35 cellular contexts compared by ENCODE assay signal in genomic region chr3:68220832-68221231, GRCh38.
"Had no signal": no experiment of that assay in that cellular context is flagged by ENCODE, and none has a peak within 500 bp of the region (broad histone marks: within the 10 kb centered on the region; RNA-seq: fewer than 3 reads in every experiment).

No MANE protein-coding gene starts in this region.

- H3K36me3 ChIP-seq: adrenal gland, cardiac muscle cell, heart left ventricle, WERI-Rb-1 had no signal

- H3K27me3 ChIP-seq: adrenal gland, body of pancreas, cardiac muscle cell, dorsolateral prefrontal cortex, heart left ventricle had no signal

- H3K27ac ChIP-seq: adrenal gland, body of pancreas, cardiac muscle cell, coronary artery, dorsolateral prefrontal cortex, heart left ventricle, WERI-Rb-1 had no signal

- H3K4me3 ChIP-seq: adrenal gland, body of pancreas, cardiac muscle cell, coronary artery, dorsolateral prefrontal cortex, heart left ventricle had no signal

- H3K4me3 Mint-ChIP-seq: activated B cell treated with CpG ODN at 0.5 μM for 24 hours; activated CD4-positive, alpha-beta memory T cell treated with anti-CD3 and anti-CD28 coated beads for 36 hours; activated naive CD4-positive, alpha-beta T cell treated with anti-CD3 and anti-CD28 coated beads, Interleukin-2, amount 10 ng/mL, durations not matched to agents 7 days and 5 days; activated T-cell treated with anti-CD3 and anti-CD28 coated beads, Interleukin-2, amount 50 U/mL, for 24 hours; activated T-cell treated with anti-CD3 and anti-CD28 coated beads, Interleukin-2, amount 50 U/mL, for 72 hours; dendritic cell treated with granulocyte-macrophage colony-stimulating factor and Interleukin-4, amounts not matched to agents 40 ng/mL and 50 ng/mL, for 4 days; endodermal cell; T-cell; T-helper 1 cell treated with Interleukin-12 subunit alpha and Interleukin-12 subunit beta and Interleukin-4 antibody, amounts not matched to agents 30 μg/mL and 1 μg/mL, for 36 hours; T-helper 2 cell treated with Interferon-gamma antibody and Interleukin-4, amounts not matched to agents 5 μg/mL and 100 μg/mL, for 36 hours had no signal

- H3K9me3 ChIP-seq: adrenal gland, body of pancreas, heart left ventricle had no signal

- H3K27me3 Mint-ChIP-seq: activated B cell treated with CpG ODN at 0.5 μM for 24 hours; activated CD4-positive, alpha-beta memory T cell treated with anti-CD3 and anti-CD28 coated beads for 36 hours; activated naive CD4-positive, alpha-beta T cell treated with anti-CD3 and anti-CD28 coated beads, Interleukin-2, amount 10 ng/mL, durations not matched to agents 7 days and 5 days; activated T-cell treated with anti-CD3 and anti-CD28 coated beads, Interleukin-2, amount 50 U/mL, for 24 hours; dendritic cell treated with granulocyte-macrophage colony-stimulating factor and Interleukin-4, amounts not matched to agents 40 ng/mL and 50 ng/mL, for 4 days; T-cell had no signal

- H3K4me1 Mint-ChIP-seq: activated B cell treated with CpG ODN at 0.5 μM for 24 hours had no signal

- H3K36me3 Mint-ChIP-seq: activated CD4-positive, alpha-beta memory T cell treated with anti-CD3 and anti-CD28 coated beads for 36 hours; activated naive CD4-positive, alpha-beta T cell treated with anti-CD3 and anti-CD28 coated beads, Interleukin-2, amount 10 ng/mL, durations not matched to agents 7 days and 5 days; activated naive CD4-positive, alpha-beta T cell treated with anti-CD3 and anti-CD28 coated beads, Interleukin-2, amount 50 U/mL, for 72 hours; T-cell had no signal

- H3K27ac Mint-ChIP-seq: activated B cell treated with CpG ODN at 0.5 μM for 24 hours; activated CD4-positive, alpha-beta memory T cell treated with anti-CD3 and anti-CD28 coated beads for 36 hours; activated naive CD4-positive, alpha-beta T cell treated with anti-CD3 and anti-CD28 coated beads, Interleukin-2, amount 10 ng/mL, durations not matched to agents 7 days and 5 days; activated naive CD4-positive, alpha-beta T cell treated with anti-CD3 and anti-CD28 coated beads, Interleukin-2, amount 50 U/mL, for 72 hours; activated T-cell treated with anti-CD3 and anti-CD28 coated beads, Interleukin-2, amount 50 U/mL, for 24 hours; activated T-cell treated with anti-CD3 and anti-CD28 coated beads, Interleukin-2, amount 50 U/mL, for 72 hours; dendritic cell treated with granulocyte-macrophage colony-stimulating factor and Interleukin-4, amounts not matched to agents 40 ng/mL and 50 ng/mL, for 4 days; endodermal cell; T-helper 1 cell treated with Interleukin-12 subunit alpha and Interleukin-12 subunit beta and Interleukin-4 antibody, amounts not matched to agents 30 μg/mL and 1 μg/mL, for 36 hours; T-helper 2 cell treated with Interferon-gamma antibody and Interleukin-4, amounts not matched to agents 5 μg/mL and 100 μg/mL, for 36 hours had no signal

- H3K4me1 ChIP-seq: adrenal gland, body of pancreas, heart left ventricle had no signal

- ATAC-seq: activated CD4-positive, CD25-positive, alpha-beta regulatory T cell treated with anti-CD3 and anti-CD28 coated beads, Interleukin-2, amount 50 U/mL, for 24 hours; activated naive CD4-positive, alpha-beta T cell treated with anti-CD3 and anti-CD28 coated beads, Interleukin-2, amount 50 U/mL, for 72 hours; body of pancreas; esophagus mucosa; heart left ventricle; T-cell had no signal

- H3K9me3 Mint-ChIP-seq: activated B cell treated with CpG ODN at 0.5 μM for 24 hours; activated CD4-positive, alpha-beta memory T cell treated with anti-CD3 and anti-CD28 coated beads for 36 hours; activated naive CD4-positive, alpha-beta T cell treated with anti-CD3 and anti-CD28 coated beads, Interleukin-2, amount 10 ng/mL, durations not matched to agents 7 days and 5 days; activated naive CD4-positive, alpha-beta T cell treated with anti-CD3 and anti-CD28 coated beads, Interleukin-2, amount 50 U/mL, for 72 hours; activated T-cell treated with anti-CD3 and anti-CD28 coated beads, Interleukin-2, amount 50 U/mL, for 24 hours; activated T-cell treated with anti-CD3 and anti-CD28 coated beads, Interleukin-2, amount 50 U/mL, for 72 hours; endodermal cell; T-cell; T-helper 1 cell treated with Interleukin-12 subunit alpha and Interleukin-12 subunit beta and Interleukin-4 antibody, amounts not matched to agents 30 μg/mL and 1 μg/mL, for 36 hours; T-helper 2 cell treated with Interferon-gamma antibody and Interleukin-4, amounts not matched to agents 5 μg/mL and 100 μg/mL, for 36 hours had no signal

- DNase-seq: activated B cell treated with CpG ODN at 0.5 μM for 24 hours; activated CD4-positive, alpha-beta memory T cell treated with anti-CD3 and anti-CD28 coated beads for 36 hours; activated CD4-positive, alpha-beta T cell treated with anti-CD3 and anti-CD28 coated beads for 48 hours; activated CD8-positive, alpha-beta memory T cell treated with anti-CD3 and anti-CD28 coated beads for 24 hours; activated CD8-positive, alpha-beta memory T cell treated with anti-CD3 and anti-CD28 coated beads, Interleukin-2, amount 50 U/mL, for 4 hours; activated gamma-delta T cell; activated naive CD4-positive, alpha-beta T cell; activated naive CD4-positive, alpha-beta T cell treated with anti-CD3 and anti-CD28 coated beads, Interleukin-2, amount 10 ng/mL, durations not matched to agents 7 days and 5 days; activated T-cell treated with anti-CD3 and anti-CD28 coated beads for 4 hours; activated T-cell treated with anti-CD3 and anti-CD28 coated beads, Interleukin-2, amount 50 U/mL, for 24 hours; activated T-cell treated with anti-CD3 and anti-CD28 coated beads, Interleukin-2, amount 50 U/mL, for 72 hours; adrenal gland; amygdala; aorta; body of pancreas; central memory CD4-positive, alpha-beta T cell; cerebellar nuclear complex; dorsolateral prefrontal cortex; effector memory CD4-positive, alpha-beta T cell; endodermal cell; foreskin fibroblast; glutamatergic neuron; heart left ventricle; SW 1271; T-cell; T1000; WERI-Rb-1 had no signal
